27 cellular contexts compared by ENCODE assay signal in genomic region chr12:124792961-124793441, GRCh38.
A peak's percentile ranks its signal among the peaks of the same experiment; 100 is the strongest.
DNase-seq lines count a peak whose midpoint lies in the region; ATAC-seq and TF ChIP-seq lines count a peak whose summit lies in the region.
"Had no signal": no experiment of that assay in that cellular context is flagged by ENCODE, and none has a peak within 500 bp of the region (broad histone marks: within the 10 kb centered on the region; RNA-seq: fewer than 3 reads in every experiment).

No MANE protein-coding gene starts in this region.

- peaks cover 14% of the 10 kb centered on the region for H3K4me1 Mint-ChIP-seq in endodermal cell
- H3K4me1 Mint-ChIP-seq in CD14-positive monocyte: peaks cover 33% of the 10 kb centered on the region
- H3K4me1 Mint-ChIP-seq: central memory CD8-positive, alpha-beta T cell had no signal

- H4K8ac ChIP-seq in neuronal stem cell (ENCODE audit: low read depth, low read length): no peak overlapping the region

- peak; percentile 54 for DNase-seq in Ammon's horn (ENCODE audit: low spot score)
- peak; percentile 82 for DNase-seq in amniotic epithelial cell (ENCODE audit: low read depth)
- no peak for DNase-seq in endodermal cell
- no peak for DNase-seq in neuronal stem cell (ENCODE audit: low spot score)
- no peak for DNase-seq in GM10266 (ENCODE audit: extremely low spot score)
- no peak for DNase-seq in activated CD4-positive, alpha-beta T cell treated with anti-CD3 and anti-CD28 coated beads, Interleukin-2, amount 50 U/mL, for 1 hour
- DNase-seq in CD14-positive monocyte (ENCODE audit: low spot score): no peak
- DNase-seq: activated CD8-positive, alpha-beta T cell treated with anti-CD3 and anti-CD28 coated beads, Interleukin-2, amount 10 ng/mL, durations not matched to agents 7 days and 5 days; activated T-cell treated with anti-CD3 and anti-CD28 coated beads, Interleukin-2, amount 50 U/mL, for 24 hours; effector CD4-positive, alpha-beta T cell; erythroblast; left ventricle myocardium inferior; midbrain; NCI-H146; NCI-H510A treated with DMSO at 0.1 percent for 48 hours; PC-3; SHP77 treated with DMSO at 0.1 percent for 48 hours; uterus had no signal

- H2AK5ac ChIP-seq in neuronal stem cell (ENCODE audit: low read depth, low read length): no peak overlapping the region

- H3K27me3 Mint-ChIP-seq in endodermal cell (ENCODE audit: insufficient read depth) (no peaks in the 10 kb centered on the region), CD14-positive monocyte (ENCODE audit: low read depth in 3 of 3) (no peaks in the 10 kb centered on the region)
- H3K27me3 Mint-ChIP-seq: activated T-cell treated with anti-CD3 and anti-CD28 coated beads, Interleukin-2, amount 50 U/mL, for 24 hours; central memory CD8-positive, alpha-beta T cell; stimulated activated memory B cell treated with anti-CD40 and anti-IgM and Interleukin-4, amounts not matched to agents 10 μg/mL and 1 μg/mL and 100 μg/mL, for 72 hours had no signal

- no peaks in the 10 kb centered on the region for H3K79me1 ChIP-seq in neuronal stem cell (ENCODE audit: low read depth, low read length)

- peak overlapping the region; percentile 4 for H2BK12ac ChIP-seq in neuronal stem cell (ENCODE audit: low read length)

- H3K9me3 ChIP-seq in endodermal cell (ENCODE audit: control insufficient read depth, low read length): no peaks in the 10 kb centered on the region
- peaks cover 0 to 5% of the 10 kb centered on the region in 2 donors for H3K9me3 ChIP-seq in neuronal stem cell (replicated peaks in 1 of 2; ENCODE audit: control insufficient read depth in 2 of 2, insufficient read depth in 1 of 2, low read depth in 1 of 2, low read length in 2 of 2)
- H3K9me3 ChIP-seq: A549, BLaER1, HAP-1, left ventricle myocardium inferior, prostate gland, suprapubic skin, uterus had no signal

- TF ChIP-seq CTCF in endodermal cell (conservative IDR thresholded peaks at IDR 0.05): no peak
- TF ChIP-seq CTCF in GM10266 (IDR thresholded peaks at IDR 0.05; ENCODE audit: control insufficient read depth, insufficient read depth, low read depth, missing control alignments): no peak
- no peak for TF ChIP-seq CTCF in CD14-positive monocyte (IDR thresholded peaks at IDR 0.05)

- no peak overlapping the region for H2AFZ ChIP-seq in neuronal stem cell (ENCODE audit: low read length)

- H3K4me1 ChIP-seq in endodermal cell (ENCODE audit: control insufficient read depth, insufficient read depth, low read length) (peaks cover 5% of the 10 kb centered on the region), neuronal stem cell (ENCODE audit: control insufficient read depth in 2 of 2, insufficient read depth in 1 of 2, low read depth in 1 of 2, low read length in 2 of 2) (peaks cover 14 to 16% of the 10 kb centered on the region in 2 donors)
- H3K4me1 ChIP-seq: A549, HAP-1, left ventricle myocardium inferior, prostate gland, suprapubic skin, uterus had no signal

- intact Hi-C loops in CD14-positive monocyte (cut with micrococcal nuclease): no loop called here

- H3K23ac ChIP-seq in neuronal stem cell (ENCODE audit: low read depth, low read length, poor library complexity): no peak overlapping the region

- H3K27ac Mint-ChIP-seq in endodermal cell: no peak overlapping the region
- H3K27ac Mint-ChIP-seq in CD14-positive monocyte: no peak overlapping the region
- H3K27ac Mint-ChIP-seq: activated CD8-positive, alpha-beta T cell treated with anti-CD3 and anti-CD28 coated beads, Interleukin-2, amount 10 ng/mL, durations not matched to agents 7 days and 5 days; activated T-cell treated with anti-CD3 and anti-CD28 coated beads, Interleukin-2, amount 50 U/mL, for 24 hours; stimulated activated memory B cell treated with anti-CD40 and anti-IgM and Interleukin-4, amounts not matched to agents 10 μg/mL and 1 μg/mL and 100 μg/mL, for 72 hours had no signal

- H3K9ac ChIP-seq in endodermal cell (ENCODE audit: extremely low read depth, low read length, poor library complexity, severe bottlenecking): no peak overlapping the region
- no peak overlapping the region for H3K9ac ChIP-seq in neuronal stem cell (ENCODE audit: low read depth, low read length, poor library complexity)
- H3K9ac ChIP-seq: BLaER1 had no signal

- H3K27ac ChIP-seq in endodermal cell (ENCODE audit: low read depth, low read length): peak overlapping the region; percentile 29
- H3K27ac ChIP-seq in neuronal stem cell (replicated peaks; ENCODE audit: low read length): no peak overlapping the region
- H3K27ac ChIP-seq: A549, BLaER1, left ventricle myocardium inferior, prostate gland, suprapubic skin, uterus had no signal

- peaks cover 20% of the 10 kb centered on the region for H3K36me3 Mint-ChIP-seq in endodermal cell (ENCODE audit: low read depth)
- H3K36me3 Mint-ChIP-seq in CD14-positive monocyte: peaks cover 50 to 57% of the 10 kb centered on the region in 2 donors

- no peaks in the 10 kb centered on the region for H3K27me3 ChIP-seq in endodermal cell (ENCODE audit: control insufficient read depth, insufficient read depth, low read length, poor library complexity, severe bottlenecking)
- no peaks in the 10 kb centered on the region for H3K27me3 ChIP-seq in neuronal stem cell (ENCODE audit: control insufficient read depth in 3 of 3, insufficient read depth in 3 of 3, low read depth in 1 of 3, low read length in 3 of 3)
- H3K27me3 ChIP-seq: BLaER1, suprapubic skin, uterus had no signal

- no peak for ATAC-seq in GM21447 (IDR thresholded peaks at IDR 0.05; ENCODE audit: unreplicated experiment)
- ATAC-seq: A549; activated CD4-positive, CD25-positive, alpha-beta regulatory T cell treated with anti-CD3 and anti-CD28 coated beads, Interleukin-2, amount 50 U/mL, for 24 hours; activated CD8-positive, alpha-beta T cell treated with anti-CD3 and anti-CD28 coated beads, Interleukin-2, amount 10 ng/mL, durations not matched to agents 7 days and 5 days; PC-3; stimulated activated memory B cell treated with anti-CD40 and anti-IgM and Interleukin-4, amounts not matched to agents 10 μg/mL and 1 μg/mL and 100 μg/mL, for 72 hours had no signal

- no peak overlapping the region for H3K4me2 ChIP-seq in neuronal stem cell (ENCODE audit: insufficient read depth, low read length, poor library complexity, severe bottlenecking)
- H3K4me2 ChIP-seq: A549, BLaER1 had no signal

- H3K4me3 Mint-ChIP-seq in endodermal cell (no peak overlapping the region), CD14-positive monocyte (no peak overlapping the region)
- H3K4me3 Mint-ChIP-seq: activated CD8-positive, alpha-beta T cell treated with anti-CD3 and anti-CD28 coated beads, Interleukin-2, amount 10 ng/mL, durations not matched to agents 7 days and 5 days; activated T-cell treated with anti-CD3 and anti-CD28 coated beads, Interleukin-2, amount 50 U/mL, for 24 hours; central memory CD8-positive, alpha-beta T cell; stimulated activated memory B cell treated with anti-CD40 and anti-IgM and Interleukin-4, amounts not matched to agents 10 μg/mL and 1 μg/mL and 100 μg/mL, for 72 hours had no signal

- no peak overlapping the region for H2BK5ac ChIP-seq in neuronal stem cell (ENCODE audit: low read length)

- no peak overlapping the region for H3K4me3 ChIP-seq in endodermal cell (ENCODE audit: low read length)
- H3K4me3 ChIP-seq in neuronal stem cell (ENCODE audit: low read length in 2 of 2): no peak overlapping the region
- H3K4me3 ChIP-seq: A549, BLaER1, HAP-1, left ventricle myocardium inferior, prostate gland, suprapubic skin, uterus had no signal

- H2BK120ac ChIP-seq in neuronal stem cell (ENCODE audit: low read depth, low read length): no peak overlapping the region

- H3K36me3 ChIP-seq in endodermal cell (ENCODE audit: control insufficient read depth, insufficient read depth, low read length) (peaks cover 7% of the 10 kb centered on the region), neuronal stem cell (replicated peaks in 1 of 2; ENCODE audit: control insufficient read depth in 2 of 2, insufficient read depth in 2 of 2, low read length in 2 of 2) (peaks cover 0 to 38% of the 10 kb centered on the region in 2 donors)
- H3K36me3 ChIP-seq: prostate gland, uterus had no signal

- H3K4ac ChIP-seq in neuronal stem cell (ENCODE audit: low read length): no peak overlapping the region

- H3K18ac ChIP-seq in neuronal stem cell (ENCODE audit: low read length): no peak overlapping the region

- no peak overlapping the region for H4K91ac ChIP-seq in neuronal stem cell (ENCODE audit: low read depth, low read length, poor library complexity)

- WGBS in endodermal cell (ENCODE audit: insufficient coverage in 1 of 2, insufficient read length in 1 of 2), 2 experiments: 92 to 95% methylated on average over 10 to 15 of the region's 15 CpGs
- no CpG with 5 or more reads among the region's 15 CpGs for WGBS in neuronal stem cell (ENCODE audit: extremely low coverage in 2 of 2, insufficient read length in 2 of 2, insufficient replicate concordance in 1 of 2), 2 donors

- no peak overlapping the region for H2BK15ac ChIP-seq in neuronal stem cell (ENCODE audit: low read length)

- H3K9me3 Mint-ChIP-seq in endodermal cell: no peaks in the 10 kb centered on the region
- peaks cover 0 to 2% (median 0%) of the 10 kb centered on the region in 7 donors for H3K9me3 Mint-ChIP-seq in CD14-positive monocyte
- H3K9me3 Mint-ChIP-seq: activated T-cell treated with anti-CD3 and anti-CD28 coated beads, Interleukin-2, amount 50 U/mL, for 24 hours; central memory CD8-positive, alpha-beta T cell had no signal

- H3K14ac ChIP-seq in neuronal stem cell (ENCODE audit: low read length): no peak overlapping the region

Comparison
In these comparisons a context has a peak if more than half of its experiments do, and no peak if none do; other contexts are left out.
1. DNase-seq: peak in Ammon's horn (single experiment) and amniotic epithelial cell (single experiment); none in endodermal cell (single experiment), neuronal stem cell (single experiment), GM10266 (single experiment), activated CD4-positive, alpha-beta T cell treated with anti-CD3 and anti-CD28 coated beads, Interleukin-2, amount 50 U/mL, for 1 hour (single experiment) and CD14-positive monocyte (single experiment).